1 cellular context compared by ENCODE assay signal in genomic region chr5:180860273-180860886, GRCh38.
TF ChIP-seq lines count a peak whose summit lies in the region.

No MANE protein-coding gene starts in this region.

TF ChIP-seq in GM12878, 131 proteins besides CTCF, POLR2A, EP300 and RAD21:
- TF ChIP-seq YY1 (IDR thresholded peaks at IDR 0.05; ENCODE audit: low read depth, low read length) (peak; percentile 63; the same call in 1 of the 2 replicates), CREB1 (IDR thresholded peaks at IDR 0.05; ENCODE audit: low read depth) (0 out of 2 replicates have a peak, but pooled peaks have one; percentile 15), IRF3 (IDR thresholded peaks at IDR 0.05) (no peak), PML (IDR thresholded peaks at IDR 0.05; ENCODE audit: low read length) (peak; percentile 41), ATF7 (IDR thresholded peaks at IDR 0.05; ENCODE audit: low read depth) (0 out of 2 replicates have a peak, but pooled peaks have one; percentile 25), HDAC6 (IDR thresholded peaks at IDR 0.05; ENCODE audit: unreplicated experiment) (no peak), SMC3 (IDR thresholded peaks at IDR 0.05; ENCODE audit: borderline replicate concordance, low read length) (peak; percentile 16; the same call in 1 of the 2 replicates), CREM (IDR thresholded peaks at IDR 0.05; ENCODE audit: low read depth) (0 out of 2 replicates have a peak, but pooled peaks have one; percentile 17), POU2F2 (IDR thresholded peaks at IDR 0.05; ENCODE audit: borderline replicate concordance, low read depth, low read length) (0 out of 3 replicates have a peak, but pooled peaks have one; percentile 2), ZNF24 (IDR thresholded peaks at IDR 0.05) (no peak), MXI1 (IDR thresholded peaks at IDR 0.05; ENCODE audit: low read depth, low read length) (peak; percentile 56; the same call in 1 of the 2 replicates), BCL3 (IDR thresholded peaks at IDR 0.05; ENCODE audit: borderline replicate concordance, insufficient read depth, low read depth, low read length, poor library complexity, severe bottlenecking) (no peak), RELB (IDR thresholded peaks at IDR 0.05; ENCODE audit: low read depth) (0 out of 2 replicates have a peak, but pooled peaks have one; percentile 16), SP1 (IDR thresholded peaks at IDR 0.05; ENCODE audit: low read depth, low read length) (peak; percentile 10), RUNX3 (IDR thresholded peaks at IDR 0.05; ENCODE audit: low read length) (peak; percentile 13), EED (IDR thresholded peaks at IDR 0.05; ENCODE audit: low read depth) (0 out of 2 replicates have a peak, but pooled peaks have one; percentile 30), TAF1 (IDR thresholded peaks at IDR 0.05; ENCODE audit: borderline replicate concordance, low read depth, low read length) (peak; percentile 31; the same call in 1 of the 2 replicates), NBN (IDR thresholded peaks at IDR 0.05) (0 out of 2 replicates have a peak, but pooled peaks have one; percentile 51), ZNF384 (IDR thresholded peaks at IDR 0.05; ENCODE audit: borderline replicate concordance, low read depth, low read length) (peak; percentile 96), FOXM1 (IDR thresholded peaks at IDR 0.05; ENCODE audit: low read depth, low read length) (peak; percentile 46; the same call in 1 of the 2 replicates), MLLT1 (IDR thresholded peaks at IDR 0.05) (peak; percentile 38; the same call in 1 of the 2 replicates), NR2F1 (conservative IDR thresholded peaks at IDR 0.05) (0 out of 2 replicates have a peak, but pooled peaks have one; percentile 39), YBX1 (IDR thresholded peaks at IDR 0.05) (no peak)
TF ChIP-seq in GM12878: peak in this region for 18.
